18 cellular contexts compared by ENCODE assay signal in genomic region chr22:49658902-49659280, GRCh38.
A peak's percentile ranks its signal among the peaks of the same experiment; 100 is the strongest.
DNase-seq lines count a peak whose midpoint lies in the region; ATAC-seq, FAIRE-seq and TF ChIP-seq lines count a peak whose summit lies in the region.
"Had no signal": no experiment of that assay in that cellular context is flagged by ENCODE, and none has a peak within 500 bp of the region (broad histone marks: within the 10 kb centered on the region; RNA-seq: fewer than 3 reads in every experiment).

No MANE protein-coding gene starts in this region.

- peaks cover 48 to 97% (median 90%) of the 10 kb centered on the region in 10 experiments for H3K4me1 ChIP-seq in BLaER1 treated with 17β-estradiol and CSF1 and Interleukin-3, amounts not matched to agents 10 nM and 100 nM
- H3K4me1 ChIP-seq: Caco-2, SJCRH30 had no signal

- TF ChIP-seq CTCF in natural killer cell (IDR thresholded peaks at IDR 0.05), result no peak

- peak overlapping the region in 5 of 11 experiments; percentile 18 to 81 (median 78); a peak in 5 of 22 replicates for H3K9ac ChIP-seq in BLaER1 treated with 17β-estradiol and CSF1 and Interleukin-3, amounts not matched to agents 10 nM and 100 nM
- no peak overlapping the region for H3K9ac ChIP-seq in SK-N-MC (ENCODE audit: insufficient read length)

- H4K20me1 ChIP-seq in BLaER1 treated with 17β-estradiol and CSF1 and Interleukin-3, amounts not matched to agents 10 nM and 100 nM, result peaks cover 0 to 26% (median 0%) of the 10 kb centered on the region in 11 experiments; a peak in 5 of 22 replicates

- peak overlapping the region in 6 of 11 experiments; percentile 64 to 85 (median 78); a peak in 9 of 22 replicates for H3K27ac ChIP-seq in BLaER1 treated with 17β-estradiol and CSF1 and Interleukin-3, amounts not matched to agents 10 nM and 100 nM
- H3K27ac ChIP-seq in SK-N-MC, result no peak overlapping the region
- H3K27ac ChIP-seq: SJCRH30 had no signal

- ATAC-seq in natural killer cell, result no peak
- ATAC-seq in HG02610 (IDR thresholded peaks at IDR 0.05; ENCODE audit: unreplicated experiment), result no peak
- ATAC-seq: activated CD8-positive, alpha-beta memory T cell treated with anti-CD3 and anti-CD28 coated beads, Interleukin-2, amount 10 ng/mL, durations not matched to agents 7 days and 5 days; left colon had no signal

- peak overlapping the region in 8 of 11 experiments; percentile 93 to 100 (median 99); a peak in 16 of 22 replicates for H3K4me2 ChIP-seq in BLaER1 treated with 17β-estradiol and CSF1 and Interleukin-3, amounts not matched to agents 10 nM and 100 nM

- peak overlapping the region; percentile 78 for H3K4me3 Mint-ChIP-seq in natural killer cell
- H3K4me3 Mint-ChIP-seq: activated CD8-positive, alpha-beta memory T cell treated with anti-CD3 and anti-CD28 coated beads, Interleukin-2, amount 10 ng/mL, durations not matched to agents 7 days and 5 days had no signal

- no peaks in the 10 kb centered on the region for H3K27me3 ChIP-seq in BLaER1 treated with 17β-estradiol and CSF1 and Interleukin-3, amounts not matched to agents 10 nM and 100 nM

- intact Hi-C loops in natural killer cell (cut with micrococcal nuclease), result no loop called here

- no peaks in the 10 kb centered on the region for H3K27me3 Mint-ChIP-seq in natural killer cell (ENCODE audit: low read depth in 2 of 2)
- H3K27me3 Mint-ChIP-seq: activated CD8-positive, alpha-beta memory T cell treated with anti-CD3 and anti-CD28 coated beads, Interleukin-2, amount 10 ng/mL, durations not matched to agents 7 days and 5 days had no signal

- no peak for FAIRE-seq in GM12891 (lab: Jason Lieb, UNC)

- H3K4me1 Mint-ChIP-seq in natural killer cell, result peaks cover 31 to 38% of the 10 kb centered on the region in 2 donors

- peaks cover 0 to under 1% (median 0%) of the 10 kb centered on the region in 11 experiments; a peak in 1 of 22 replicates for H3K9me3 ChIP-seq in BLaER1 treated with 17β-estradiol and CSF1 and Interleukin-3, amounts not matched to agents 10 nM and 100 nM (replicated peaks in 1 of 11)
- H3K9me3 ChIP-seq in SK-N-MC (ENCODE audit: low read depth, low read length), result no peaks in the 10 kb centered on the region
- H3K9me3 ChIP-seq: Caco-2, SJCRH30 had no signal

- peak overlapping the region; percentile 90 to 94 for H3K27ac Mint-ChIP-seq in natural killer cell
- H3K27ac Mint-ChIP-seq: activated CD8-positive, alpha-beta memory T cell treated with anti-CD3 and anti-CD28 coated beads, Interleukin-2, amount 10 ng/mL, durations not matched to agents 7 days and 5 days had no signal

- H3K4me3 ChIP-seq in BLaER1 treated with 17β-estradiol and CSF1 and Interleukin-3, amounts not matched to agents 10 nM and 100 nM, result no peak overlapping the region; a peak in 1 of 20 replicates
- no peak overlapping the region for H3K4me3 ChIP-seq in SK-N-MC
- H3K4me3 ChIP-seq: SJCRH30 had no signal

- no peak for TF ChIP-seq POLR2A in GM12891 (IDR thresholded peaks at IDR 0.05; ENCODE audit: low read depth, low read length)

- peaks cover 6% of the 10 kb centered on the region for H3K36me3 Mint-ChIP-seq in natural killer cell
- H3K36me3 Mint-ChIP-seq: activated CD8-positive, alpha-beta memory T cell treated with anti-CD3 and anti-CD28 coated beads, Interleukin-2, amount 10 ng/mL, durations not matched to agents 7 days and 5 days had no signal

- peak; percentile 9 for DNase-seq in DMS153 (lab: John Stamatoyannopoulos, UW)
- no peak for DNase-seq in DMS153 treated with DMSO at 0.1 percent for 48 hours (lab: John Stamatoyannopoulos, UW; ENCODE audit: unreplicated experiment)
- DNase-seq in SK-N-MC (ENCODE audit: low read depth, low spot score), result peak; percentile 18
- no peak for DNase-seq in natural killer cell
- no peak for DNase-seq in NCI-H2227 treated with DMSO at 0.1 percent for 48 hours (lab: John Stamatoyannopoulos, UW)
- DNase-seq in GM12891 (ENCODE audit: insufficient read length, low spot score), result no peak
- DNase-seq: glutamatergic neuron; H7; left colon; NCI-H1092 treated with DMSO at 0.1 percent for 48 hours; NCI-H510A; stimulated activated CD4-positive, alpha-beta T cell treated with anti-CD3 and anti-CD28 coated beads, Interleukin-4, amount 100 ng/mL, for 4 hours; stimulated activated naive CD4-positive, alpha-beta T cell had no signal

- peaks cover 0 to 27% (median 18%) of the 10 kb centered on the region in 11 experiments; a peak in 17 of 22 replicates for H3K36me3 ChIP-seq in BLaER1 treated with 17β-estradiol and CSF1 and Interleukin-3, amounts not matched to agents 10 nM and 100 nM
- H3K36me3 ChIP-seq in SK-N-MC (ENCODE audit: insufficient read depth, low read length), result no peaks in the 10 kb centered on the region
- H3K36me3 ChIP-seq: SJCRH30 had no signal

- no peaks in the 10 kb centered on the region for H3K9me3 Mint-ChIP-seq in natural killer cell

TF ChIP-seq in GM12891, 5 proteins besides CTCF, POLR2A, EP300 and RAD21:
- no peak for TF ChIP-seq TAF1 (IDR thresholded peaks at IDR 0.05; ENCODE audit: low read depth, low read length)
- no peak for TF ChIP-seq PAX5 (IDR thresholded peaks at IDR 0.05; ENCODE audit: insufficient read depth, low read length, severe bottlenecking)
- TF ChIP-seq POLR2AphosphoS5 (IDR thresholded peaks at IDR 0.05; ENCODE audit: low read depth, low read length), result no peak

Comparison
In these comparisons a context has a peak if more than half of its experiments do, and no peak if none do; other contexts are left out.
1. DNase-seq: peak in DMS153 (single experiment) and SK-N-MC (single experiment); none in DMS153 treated with DMSO at 0.1 percent for 48 hours (single experiment), natural killer cell (single experiment), NCI-H2227 treated with DMSO at 0.1 percent for 48 hours (single experiment) and GM12891 (single experiment).